In genomic region chr7:112777406-112777805, GRCh38 we compare ENCODE assay signal across 29 cellular contexts.
"Had no signal": no experiment of that assay in that cellular context is flagged by ENCODE, and none has a peak within 500 bp of the region (broad histone marks: within the 10 kb centered on the region; RNA-seq: fewer than 3 reads in every experiment).

No MANE protein-coding gene starts in this region.

- H3K27ac Mint-ChIP-seq: activated CD4-positive, alpha-beta memory T cell treated with anti-CD3 and anti-CD28 coated beads for 36 hours; activated CD4-positive, alpha-beta T cell treated with anti-CD3 and anti-CD28 coated beads for 36 hours; activated CD4-positive, alpha-beta T cell treated with anti-CD3 and anti-CD28 coated beads, Interleukin-2, amount 10 ng/mL, durations not matched to agents 24 days and 14 days; activated CD8-positive, alpha-beta memory T cell treated with anti-CD3 and anti-CD28 coated beads, Interleukin-2, amount 10 ng/mL, durations not matched to agents 7 days and 5 days; activated CD8-positive, alpha-beta T cell treated with anti-CD3 and anti-CD28 coated beads, Interleukin-2, amount 10 ng/mL, durations not matched to agents 7 days and 5 days; activated naive CD4-positive, alpha-beta T cell treated with anti-CD3 and anti-CD28 coated beads, Interleukin-2, amount 10 ng/mL, durations not matched to agents 7 days and 5 days; activated naive CD8-positive, alpha-beta T cell; activated T-cell treated with anti-CD3 and anti-CD28 coated beads, Interleukin-2, amount 50 U/mL, for 24 hours; activated T-helper 2 cell treated with anti-CD3 and anti-CD28 coated beads, Interferon-gamma antibody, Interleukin-2, Interleukin-4, amounts not matched to agents 10 μg/mL and 5 μg/mL and 100 μg/mL, durations not matched to agents 14 hours and 24 hours and 36 hours had no signal

- FAIRE-seq: astrocyte, bronchial epithelial cell had no signal

- H3K9me3 Mint-ChIP-seq: activated CD4-positive, alpha-beta memory T cell treated with anti-CD3 and anti-CD28 coated beads for 36 hours; activated CD4-positive, alpha-beta T cell treated with anti-CD3 and anti-CD28 coated beads, Interleukin-2, amount 10 ng/mL, durations not matched to agents 24 days and 14 days; activated naive CD4-positive, alpha-beta T cell treated with anti-CD3 and anti-CD28 coated beads, Interleukin-2, amount 10 ng/mL, durations not matched to agents 7 days and 5 days; activated T-cell treated with anti-CD3 and anti-CD28 coated beads, Interleukin-2, amount 50 U/mL, for 24 hours; activated T-helper 2 cell treated with anti-CD3 and anti-CD28 coated beads, Interferon-gamma antibody, Interleukin-2, Interleukin-4, amounts not matched to agents 10 μg/mL and 5 μg/mL and 100 μg/mL, durations not matched to agents 14 hours and 24 hours and 36 hours; effector memory CD8-positive, alpha-beta T cell had no signal

- H3K4me3 ChIP-seq: esophagus muscularis mucosa, gastrocnemius medialis, heart left ventricle had no signal

- H3K4me3 Mint-ChIP-seq: activated CD4-positive, alpha-beta memory T cell treated with anti-CD3 and anti-CD28 coated beads for 36 hours; activated CD4-positive, alpha-beta T cell treated with anti-CD3 and anti-CD28 coated beads for 36 hours; activated CD4-positive, alpha-beta T cell treated with anti-CD3 and anti-CD28 coated beads, Interleukin-2, amount 10 ng/mL, durations not matched to agents 24 days and 14 days; activated CD8-positive, alpha-beta memory T cell treated with anti-CD3 and anti-CD28 coated beads, Interleukin-2, amount 10 ng/mL, durations not matched to agents 7 days and 5 days; activated CD8-positive, alpha-beta T cell treated with anti-CD3 and anti-CD28 coated beads, Interleukin-2, amount 10 ng/mL, durations not matched to agents 7 days and 5 days; activated naive CD4-positive, alpha-beta T cell treated with anti-CD3 and anti-CD28 coated beads, Interleukin-2, amount 10 ng/mL, durations not matched to agents 7 days and 5 days; activated naive CD8-positive, alpha-beta T cell; activated T-cell treated with anti-CD3 and anti-CD28 coated beads, Interleukin-2, amount 50 U/mL, for 24 hours; effector memory CD8-positive, alpha-beta T cell had no signal

- H3K36me3 ChIP-seq: brain microvascular endothelial cell had no signal

- H3K9me3 ChIP-seq: esophagus muscularis mucosa, gastrocnemius medialis, heart left ventricle had no signal

- DNase-seq: activated CD4-positive, alpha-beta memory T cell treated with anti-CD3 and anti-CD28 coated beads for 36 hours; activated CD4-positive, alpha-beta T cell treated with anti-CD3 and anti-CD28 coated beads for 36 hours; activated CD4-positive, alpha-beta T cell treated with anti-CD3 and anti-CD28 coated beads, Interleukin-2, amount 10 ng/mL, durations not matched to agents 24 days and 14 days; activated CD4-positive, CD25-positive, alpha-beta regulatory T cell; activated CD4-positive, CD25-positive, alpha-beta regulatory T cell treated with anti-CD3 and anti-CD28 coated beads, Interleukin-2, amount 50 U/mL, for 72 hours; activated CD8-positive, alpha-beta memory T cell treated with anti-CD3 and anti-CD28 coated beads, Interleukin-2, amount 10 ng/mL, durations not matched to agents 7 days and 5 days; activated CD8-positive, alpha-beta memory T cell treated with anti-CD3 and anti-CD28 coated beads, Interleukin-2, amount 50 U/mL, for 4 hours; activated CD8-positive, alpha-beta T cell treated with anti-CD3 and anti-CD28 coated beads, Interleukin-2, amount 10 ng/mL, durations not matched to agents 7 days and 5 days; activated effector memory CD4-positive, alpha-beta T cell treated with anti-CD3 and anti-CD28 coated beads, Interleukin-2, amount 50 U/mL, for 16 hours; activated naive CD4-positive, alpha-beta T cell treated with anti-CD3 and anti-CD28 coated beads, Interleukin-2, amount 10 ng/mL, durations not matched to agents 7 days and 5 days; activated T-cell treated with anti-CD3 and anti-CD28 coated beads, Interleukin-2, amount 50 U/mL, for 24 hours; amniotic stem cell; anterior cingulate cortex; brain microvascular endothelial cell; cortex of kidney; dermis blood vessel endothelial cell; effector CD4-positive, alpha-beta T cell; effector memory CD8-positive, alpha-beta T cell; erythroblast; foreskin keratinocyte; gastrocnemius medialis; glutamatergic neuron; heart left ventricle; T-helper 2 cell had no signal

- ATAC-seq: activated CD4-positive, alpha-beta T cell treated with anti-CD3 and anti-CD28 coated beads for 36 hours; activated CD8-positive, alpha-beta memory T cell treated with anti-CD3 and anti-CD28 coated beads, Interleukin-2, amount 10 ng/mL, durations not matched to agents 7 days and 5 days; activated CD8-positive, alpha-beta T cell treated with anti-CD3 and anti-CD28 coated beads, Interleukin-2, amount 10 ng/mL, durations not matched to agents 7 days and 5 days; effector memory CD8-positive, alpha-beta T cell; foreskin keratinocyte; gastrocnemius medialis; heart left ventricle had no signal

- H3K4me1 ChIP-seq: foreskin keratinocyte, gastrocnemius medialis had no signal

- H3K27me3 ChIP-seq: brain microvascular endothelial cell, esophagus muscularis mucosa, foreskin keratinocyte, gastrocnemius medialis, heart left ventricle had no signal

- H3K27ac ChIP-seq: brain microvascular endothelial cell, esophagus muscularis mucosa, foreskin keratinocyte, gastrocnemius medialis, heart left ventricle had no signal

- H3K27me3 Mint-ChIP-seq: activated CD4-positive, alpha-beta memory T cell treated with anti-CD3 and anti-CD28 coated beads for 36 hours; activated CD4-positive, alpha-beta T cell treated with anti-CD3 and anti-CD28 coated beads for 36 hours; activated CD4-positive, alpha-beta T cell treated with anti-CD3 and anti-CD28 coated beads, Interleukin-2, amount 10 ng/mL, durations not matched to agents 24 days and 14 days; activated CD8-positive, alpha-beta memory T cell treated with anti-CD3 and anti-CD28 coated beads, Interleukin-2, amount 10 ng/mL, durations not matched to agents 7 days and 5 days; activated naive CD4-positive, alpha-beta T cell treated with anti-CD3 and anti-CD28 coated beads, Interleukin-2, amount 10 ng/mL, durations not matched to agents 7 days and 5 days; activated naive CD8-positive, alpha-beta T cell; activated T-cell treated with anti-CD3 and anti-CD28 coated beads, Interleukin-2, amount 50 U/mL, for 24 hours; effector memory CD8-positive, alpha-beta T cell had no signal
